ENCODE assay signal across 2 cellular contexts in the genomic region with DNA sequence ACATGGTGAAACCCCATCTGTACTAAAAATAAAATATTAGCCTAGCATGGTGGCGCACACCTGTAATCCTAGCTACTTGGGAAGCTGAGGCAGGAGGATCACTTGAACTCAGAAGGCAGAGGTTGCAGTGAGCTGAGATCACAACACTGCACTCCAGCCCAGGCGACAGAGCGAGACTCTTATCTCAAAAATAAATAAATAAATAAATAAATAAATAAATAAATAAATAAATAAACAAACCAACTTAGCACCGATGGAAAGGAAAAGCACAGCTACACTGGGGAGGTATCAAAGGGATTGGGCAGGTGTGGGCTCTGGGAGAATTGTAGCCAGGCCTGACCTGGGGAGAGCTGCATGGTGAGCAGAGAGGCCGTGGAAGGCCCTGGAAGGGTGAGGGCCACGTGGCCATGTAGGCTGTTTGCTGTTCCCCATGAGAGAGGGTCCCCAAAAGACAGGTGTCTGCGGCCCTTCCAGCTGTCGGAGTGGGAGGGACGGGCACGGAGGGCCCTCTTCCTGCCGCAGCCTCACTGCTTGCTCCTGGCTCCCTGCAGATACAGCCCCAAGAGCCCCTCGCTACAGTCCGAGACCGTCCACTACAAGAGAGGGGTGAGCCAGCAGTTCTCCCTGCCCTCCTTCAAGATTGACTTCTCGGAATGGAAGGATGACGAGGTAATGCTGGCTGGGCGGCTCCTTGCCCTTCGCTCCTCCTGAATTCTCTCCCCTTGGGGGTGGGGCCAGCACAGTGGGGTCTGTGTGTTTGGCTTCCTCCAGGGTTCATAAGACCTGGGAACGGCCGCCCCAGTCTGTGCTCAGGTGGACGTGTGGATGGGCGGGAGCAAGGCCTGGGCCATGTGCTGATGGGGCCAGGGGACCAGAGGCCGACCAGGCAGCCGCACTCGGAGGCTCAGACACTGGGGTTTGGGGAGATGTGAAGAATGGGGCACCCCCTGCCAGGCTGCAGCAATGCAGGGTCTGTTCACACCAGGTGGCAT.
A peak's percentile ranks its signal among the peaks of the same experiment; 100 is the strongest.
TF ChIP-seq lines count a peak whose summit lies in the region.

No MANE protein-coding gene starts in this region.

TF ChIP-seq in IMR-90, 13 proteins besides CTCF, POLR2A, EP300 and RAD21:
- TF ChIP-seq FOS (IDR thresholded peaks at IDR 0.05; ENCODE audit: low read depth, low read length) (no peak), NFE2L2 (IDR thresholded peaks at IDR 0.05; ENCODE audit: low read depth, low read length) (no peak), RFX5 (IDR thresholded peaks at IDR 0.05; ENCODE audit: low read depth, low read length) (no peak), MXI1 (IDR thresholded peaks at IDR 0.05; ENCODE audit: borderline replicate concordance, low read depth, low read length) (no peak), SMC3 (IDR thresholded peaks at IDR 0.05; ENCODE audit: low read depth, low read length) (no peak), BHLHE40 (IDR thresholded peaks at IDR 0.05; ENCODE audit: low read depth, low read length) (no peak), CEBPB (IDR thresholded peaks at IDR 0.05; ENCODE audit: low read depth, low read length) (no peak), RCOR1 (IDR thresholded peaks at IDR 0.05; ENCODE audit: insufficient replicate concordance, low read length) (no peak), MAZ (IDR thresholded peaks at IDR 0.05; ENCODE audit: borderline replicate concordance, low read depth, low read length) (no peak), MAFK (IDR thresholded peaks at IDR 0.05; ENCODE audit: low read depth, low read length) (no peak), CHD1 (IDR thresholded peaks at IDR 0.05; ENCODE audit: low read depth, low read length) (no peak)
- TF ChIP-seq, protein P1, sequence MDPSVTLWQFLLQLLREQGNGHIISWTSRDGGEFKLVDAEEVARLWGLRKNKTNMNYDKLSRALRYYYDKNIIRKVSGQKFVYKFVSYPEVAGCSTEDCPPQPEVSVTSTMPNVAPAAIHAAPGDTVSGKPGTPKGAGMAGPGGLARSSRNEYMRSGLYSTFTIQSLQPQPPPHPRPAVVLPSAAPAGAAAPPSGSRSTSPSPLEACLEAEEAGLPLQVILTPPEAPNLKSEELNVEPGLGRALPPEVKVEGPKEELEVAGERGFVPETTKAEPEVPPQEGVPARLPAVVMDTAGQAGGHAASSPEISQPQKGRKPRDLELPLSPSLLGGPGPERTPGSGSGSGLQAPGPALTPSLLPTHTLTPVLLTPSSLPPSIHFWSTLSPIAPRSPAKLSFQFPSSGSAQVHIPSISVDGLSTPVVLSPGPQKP (IDR thresholded peaks at IDR 0.05; ENCODE audit: borderline replicate concordance, low read depth, low read length): no peak
- TF ChIP-seq, protein P2, sequence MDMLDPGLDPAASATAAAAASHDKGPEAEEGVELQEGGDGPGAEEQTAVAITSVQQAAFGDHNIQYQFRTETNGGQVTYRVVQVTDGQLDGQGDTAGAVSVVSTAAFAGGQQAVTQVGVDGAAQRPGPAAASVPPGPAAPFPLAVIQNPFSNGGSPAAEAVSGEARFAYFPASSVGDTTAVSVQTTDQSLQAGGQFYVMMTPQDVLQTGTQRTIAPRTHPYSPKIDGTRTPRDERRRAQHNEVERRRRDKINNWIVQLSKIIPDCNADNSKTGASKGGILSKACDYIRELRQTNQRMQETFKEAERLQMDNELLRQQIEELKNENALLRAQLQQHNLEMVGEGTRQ (IDR thresholded peaks at IDR 0.05; ENCODE audit: low read depth, low read length): no peak

TF ChIP-seq in H1, 55 proteins besides CTCF, POLR2A, EP300 and RAD21:
- TF ChIP-seq YY1 (IDR thresholded peaks at IDR 0.05; ENCODE audit: low read depth, low read length) (no peak), KDM1A (IDR thresholded peaks at IDR 0.05; ENCODE audit: borderline replicate concordance, low read length) (no peak), CBX8 (IDR thresholded peaks at IDR 0.05; ENCODE audit: borderline replicate concordance, low read depth, low read length) (no peak)
- TF ChIP-seq, protein P3, sequence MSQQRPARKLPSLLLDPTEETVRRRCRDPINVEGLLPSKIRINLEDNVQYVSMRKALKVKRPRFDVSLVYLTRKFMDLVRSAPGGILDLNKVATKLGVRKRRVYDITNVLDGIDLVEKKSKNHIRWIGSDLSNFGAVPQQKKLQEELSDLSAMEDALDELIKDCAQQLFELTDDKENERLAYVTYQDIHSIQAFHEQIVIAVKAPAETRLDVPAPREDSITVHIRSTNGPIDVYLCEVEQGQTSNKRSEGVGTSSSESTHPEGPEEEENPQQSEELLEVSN (IDR thresholded peaks at IDR 0.05): peak; percentile 41; the same call in 1 of the 2 replicates
